In genomic region chr4:11106190-11106589, GRCh38 we compare ENCODE assay signal across 1 cellular context.
TF ChIP-seq lines count a peak whose summit lies in the region.

No MANE protein-coding gene starts in this region.

TF ChIP-seq in SK-N-SH, 30 proteins besides CTCF, POLR2A, EP300 and RAD21 (continued from another document):
- no peak for TF ChIP-seq REST (IDR thresholded peaks at IDR 0.05; ENCODE audit: low read depth, low read length)
- no peak for TF ChIP-seq TEAD4 (IDR thresholded peaks at IDR 0.05; ENCODE audit: borderline replicate concordance, insufficient read depth)
- no peak for TF ChIP-seq TCF12 (IDR thresholded peaks at IDR 0.05)
- TF ChIP-seq FOSL2 (IDR thresholded peaks at IDR 0.05; ENCODE audit: borderline replicate concordance, low read depth) = no peak
- TF ChIP-seq RXRA (IDR thresholded peaks at IDR 0.05; ENCODE audit: borderline replicate concordance, low read depth) = no peak
- TF ChIP-seq ELF1 (IDR thresholded peaks at IDR 0.05) = no peak
- TF ChIP-seq JUND (IDR thresholded peaks at IDR 0.05) = no peak
- no peak for TF ChIP-seq PBX3 (IDR thresholded peaks at IDR 0.05)
- TF ChIP-seq POLR2AphosphoS5 (IDR thresholded peaks at IDR 0.05; ENCODE audit: low read depth, low read length) = no peak
- no peak for TF ChIP-seq MEF2A (IDR thresholded peaks at IDR 0.05; ENCODE audit: borderline replicate concordance, low read depth)
- TF ChIP-seq MAX (IDR thresholded peaks at IDR 0.05; ENCODE audit: low read depth) = no peak
- TF ChIP-seq GABPA (IDR thresholded peaks at IDR 0.05; ENCODE audit: low read depth) = no peak
